9 cellular contexts compared by ENCODE assay signal in the genomic region with DNA sequence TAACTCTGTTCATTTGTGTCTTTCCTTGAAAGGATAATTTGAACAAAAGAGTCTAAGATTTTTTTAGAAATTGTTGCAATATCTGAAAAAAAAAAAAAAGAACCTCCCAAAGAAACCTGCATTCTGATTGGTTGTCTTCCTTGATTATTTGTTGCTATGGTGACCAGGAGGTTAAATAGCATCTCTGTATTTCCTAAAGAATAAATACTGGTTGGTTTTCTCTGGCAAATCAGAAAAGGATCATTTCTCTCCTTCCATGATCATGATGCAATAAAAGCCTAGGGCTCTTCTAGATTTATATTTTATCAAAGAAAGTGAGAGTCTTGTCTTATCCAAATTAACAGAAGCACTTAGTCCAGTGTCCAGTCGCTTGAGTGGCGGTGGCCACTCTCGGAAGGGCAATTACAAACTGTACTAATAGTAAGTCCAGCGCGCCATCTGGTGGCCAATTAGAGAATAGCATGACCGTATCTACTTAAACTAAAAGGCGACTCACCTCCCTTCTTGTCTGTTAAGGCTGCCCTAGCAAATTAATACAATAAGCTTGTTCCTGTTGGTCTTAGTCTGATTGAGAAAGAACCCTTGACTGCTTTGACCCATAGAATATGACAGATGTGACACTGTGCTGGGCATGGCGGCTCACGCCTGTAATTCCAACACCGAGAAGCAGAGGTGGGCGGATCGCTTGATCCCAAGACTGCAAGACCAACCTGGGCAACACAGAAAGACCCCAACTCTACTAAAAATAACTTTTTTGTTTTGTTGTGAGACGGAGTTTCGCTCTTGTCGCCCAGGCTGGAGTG. TPM values are rescaled to one million over a fixed set of nuclear protein-coding genes. Genes with fewer than 3 reads are reported as not detected.
A peak's percentile ranks its signal among the peaks of the same experiment; 100 is the strongest.
DNase-seq lines count a peak whose midpoint lies in the region; ATAC-seq and TF ChIP-seq lines count a peak whose summit lies in the region.
"Had no signal": no experiment of that assay in that cellular context is flagged by ENCODE, and none has a peak within 500 bp of the region (broad histone marks: within the 10 kb centered on the region; RNA-seq: fewer than 3 reads in every experiment).

No MANE protein-coding gene starts in this region.

- no peak overlapping the region for H3K4me3 Mint-ChIP-seq in nephron progenitor cell
- H3K4me3 Mint-ChIP-seq: activated naive CD4-positive, alpha-beta T cell treated with anti-CD3 and anti-CD28 coated beads, Interleukin-2, amount 50 U/mL, for 24 hours had no signal

- H3K36me3 ChIP-seq in fibroblast of lung (ENCODE audit: control insufficient read depth, insufficient read depth, low read length), result no peaks in the 10 kb centered on the region

- no peak overlapping the region for H2AFZ ChIP-seq in fibroblast of lung (ENCODE audit: low read length)

- H3K79me2 ChIP-seq in fibroblast of lung (ENCODE audit: control insufficient read depth, insufficient read depth, low read length), result no peaks in the 10 kb centered on the region

- DNase-seq in DMS114 treated with DMSO at 0.1 percent for 48 hours (lab: John Stamatoyannopoulos, UW; ENCODE audit: unreplicated experiment), result peak; percentile 77
- peak; percentile 85 for DNase-seq in LoVo (ENCODE audit: low spot score)
- DNase-seq in RKO (ENCODE audit: low spot score), result peak; percentile 92
- peak; percentile 82 to 87 for DNase-seq in activated T-cell treated with anti-CD3 and anti-CD28 coated beads, Interleukin-2, amount 50 U/mL, for 48 hours
- DNase-seq in fibroblast of lung (ENCODE audit: low read depth in 2 of 2), result peak; percentile 82 to 91
- peak; percentile 91 for DNase-seq in nephron progenitor cell
- peak; percentile 23 to 79 (median 66) for DNase-seq in stimulated activated naive CD4-positive, alpha-beta T cell (lab: John Stamatoyannopoulos, UW)

- H3K27ac ChIP-seq in fibroblast of lung (ENCODE audit: insufficient read depth, low read length), result no peak overlapping the region

- H3K9me3 Mint-ChIP-seq in nephron progenitor cell, result no peaks in the 10 kb centered on the region
- H3K9me3 Mint-ChIP-seq: activated naive CD4-positive, alpha-beta T cell treated with anti-CD3 and anti-CD28 coated beads, Interleukin-2, amount 50 U/mL, for 24 hours had no signal

- no peaks in the 10 kb centered on the region for H3K36me3 Mint-ChIP-seq in nephron progenitor cell (ENCODE audit: low read depth)
- H3K36me3 Mint-ChIP-seq: activated naive CD4-positive, alpha-beta T cell treated with anti-CD3 and anti-CD28 coated beads, Interleukin-2, amount 50 U/mL, for 24 hours had no signal

- H3K27me3 Mint-ChIP-seq in nephron progenitor cell (ENCODE audit: low read depth, poor library complexity), result peaks cover 33% of the 10 kb centered on the region
- H3K27me3 Mint-ChIP-seq: activated naive CD4-positive, alpha-beta T cell treated with anti-CD3 and anti-CD28 coated beads, Interleukin-2, amount 50 U/mL, for 24 hours had no signal

- no peaks in the 10 kb centered on the region for H4K20me1 ChIP-seq in fibroblast of lung (ENCODE audit: control insufficient read depth, extremely low read depth, insufficient read depth, low read length)

- H3K4me1 Mint-ChIP-seq in nephron progenitor cell, result peaks cover 5% of the 10 kb centered on the region

- no peaks in the 10 kb centered on the region for H3K27me3 ChIP-seq in fibroblast of lung (ENCODE audit: control insufficient read depth, insufficient read depth, low read length)

- no peak overlapping the region for H3K27ac Mint-ChIP-seq in nephron progenitor cell
- H3K27ac Mint-ChIP-seq: activated naive CD4-positive, alpha-beta T cell treated with anti-CD3 and anti-CD28 coated beads, Interleukin-2, amount 50 U/mL, for 24 hours had no signal

- TF ChIP-seq CTCF in fibroblast of lung (conservative IDR thresholded peaks at IDR 0.05 in 1 of 2, IDR thresholded peaks at IDR 0.05 in 1 of 2; ENCODE audit: low read depth in 1 of 2, low read length in 2 of 2) (peak; percentile 74 to 82), nephron progenitor cell (IDR thresholded peaks at IDR 0.05) (peak; percentile 97)

- H3K4me2 ChIP-seq in fibroblast of lung (ENCODE audit: extremely low read depth, insufficient read depth, low read length), result no peak overlapping the region

- no peaks in the 10 kb centered on the region for H3K9me3 ChIP-seq in fibroblast of lung (ENCODE audit: control insufficient read depth, insufficient read depth, low read depth, low read length)

- ATAC-seq in HG03039 (IDR thresholded peaks at IDR 0.05; ENCODE audit: unreplicated experiment), result no peak

- no peaks in the 10 kb centered on the region for H3K4me1 ChIP-seq in fibroblast of lung (ENCODE audit: control insufficient read depth, extremely low read depth, insufficient read depth, low read length)

- H3K9ac ChIP-seq in fibroblast of lung (ENCODE audit: insufficient read depth, low read length), result no peak overlapping the region

- H3K4me3 ChIP-seq in fibroblast of lung (replicated peaks in 1 of 4; ENCODE audit: control extremely low read depth in 1 of 4, insufficient read depth in 1 of 4, low read depth in 3 of 4, low read length in 4 of 4), result no peak overlapping the region

RNA-seq across cellular contexts. Expression of a gene that starts 47.0 kb away (rescaled TPM):
- 1.3 and 1.7 TPM in 2 replicates for total RNA-seq in fibroblast of lung
- polyA plus RNA-seq in fibroblast of lung, result 0.12 and 0.14 TPM in 2 replicates
- polyA plus RNA-seq in fibroblast of lung (2012), result 0.31 and 0.70 TPM in 2 replicates
- polyA minus RNA-seq in fibroblast of lung (ENCODE audit: low replicate concordance), result 0.08 and 1.0 TPM in 2 replicates

RNA-seq across cellular contexts. Expression of a gene that starts 58.5 kb away (rescaled TPM):
- total RNA-seq in fibroblast of lung, result 92.5 and 160 TPM in 2 replicates
- 901 and 1,408 TPM in 2 replicates for polyA plus RNA-seq in fibroblast of lung
- 511 and 655 TPM in 2 replicates for polyA plus RNA-seq in fibroblast of lung (2012)
- 254 and 316 TPM in 2 replicates for polyA minus RNA-seq in fibroblast of lung (ENCODE audit: low replicate concordance)
